10 cellular contexts compared by ENCODE assay signal in the genomic region with DNA sequence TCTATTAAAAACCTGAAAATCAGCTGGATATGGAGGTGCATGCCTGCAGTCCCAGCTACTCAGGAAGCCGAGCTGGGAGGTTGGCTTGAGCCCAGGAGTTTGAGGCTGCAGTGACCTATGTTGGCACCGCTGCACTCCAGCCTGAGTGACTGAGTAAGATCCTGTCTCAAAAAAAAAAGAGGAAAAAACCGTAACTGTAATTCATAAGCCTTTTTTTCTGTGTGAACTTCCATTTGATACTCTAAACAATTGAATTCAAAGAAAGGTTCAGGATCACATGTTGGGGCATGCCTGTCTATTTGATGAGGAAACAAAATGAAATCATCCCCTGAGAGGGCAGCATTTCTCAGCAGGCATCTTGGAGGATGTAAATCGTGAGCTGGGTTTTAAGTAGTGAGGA. TPM values are rescaled to one million over a fixed set of nuclear protein-coding genes. Genes with fewer than 3 reads are reported as not detected.
DNase-seq lines count a peak whose midpoint lies in the region; ATAC-seq, FAIRE-seq and TF ChIP-seq lines count a peak whose summit lies in the region.
"Had no signal": no experiment of that assay in that cellular context is flagged by ENCODE, and none has a peak within 500 bp of the region (broad histone marks: within the 10 kb centered on the region; RNA-seq: fewer than 3 reads in every experiment).

No MANE protein-coding gene starts in this region.

- ATAC-seq in Right ventricle myocardium superior (ENCODE audit: poor library complexity) (no peak), foreskin keratinocyte (peak; percentile 60)

- no peak for FAIRE-seq in GM12892 (lab: Jason Lieb, UNC)

- TF ChIP-seq CTCF in right atrium auricular region (IDR thresholded peaks at IDR 0.05) (no peak), foreskin keratinocyte (conservative IDR thresholded peaks at IDR 0.05) (peak; percentile 37), uterus (IDR thresholded peaks at IDR 0.05) (no peak)

- intact Hi-C loops in Right ventricle myocardium superior (cut with DNase I) (no loop called here), uterus (cut with DNase I; ENCODE audit: low total_unique reads) (no loop called here)

- H3K27ac ChIP-seq in right atrium auricular region = no peak overlapping the region
- H3K27ac ChIP-seq in foreskin keratinocyte = peak overlapping the region; percentile 49
- H3K27ac ChIP-seq in uterus = no peak overlapping the region

- no peak overlapping the region for H3K4me3 ChIP-seq in right atrium auricular region
- H3K4me3 ChIP-seq in adipocyte (ENCODE audit: low read length) = no peak overlapping the region
- H3K4me3 ChIP-seq in uterus = no peak overlapping the region

- DNase-seq in Right ventricle myocardium superior (peak; percentile 62), right atrium auricular region (ENCODE audit: low spot score) (no peak), adipocyte (ENCODE audit: low read depth) (peak; percentile 68), foreskin keratinocyte (peak; percentile 88 to 94), uterus (peak; percentile 20 to 37), HT-29 (ENCODE audit: low spot score) (no peak), GM12892 (ENCODE audit: insufficient read length) (no peak)
- DNase-seq in activated CD4-positive, CD25-positive, alpha-beta regulatory T cell treated with anti-CD3 and anti-CD28 coated beads, Interleukin-2, amount 50 U/mL, for 72 hours = no peak
- DNase-seq: BE2C, foreskin melanocyte had no signal

- TF ChIP-seq POLR2A in uterus (IDR thresholded peaks at IDR 0.05) (no peak), GM12892 (IDR thresholded peaks at IDR 0.05; ENCODE audit: low read depth, low read length) (no peak)

- H3K4me1 ChIP-seq in right atrium auricular region (no peaks in the 10 kb centered on the region), adipocyte (ENCODE audit: control insufficient read depth, insufficient read depth, low read length) (peaks cover 48% of the 10 kb centered on the region), foreskin keratinocyte (peaks cover 77% of the 10 kb centered on the region), uterus (no peaks in the 10 kb centered on the region)
- H3K4me1 ChIP-seq: BE2C had no signal

- H3K36me3 ChIP-seq in right atrium auricular region = no peaks in the 10 kb centered on the region
- no peaks in the 10 kb centered on the region for H3K36me3 ChIP-seq in adipocyte (ENCODE audit: control insufficient read depth, insufficient read depth, low read length, severe bottlenecking)
- H3K36me3 ChIP-seq in uterus = no peaks in the 10 kb centered on the region
- H3K36me3 ChIP-seq: BE2C had no signal

- H3K27me3 ChIP-seq in right atrium auricular region (no peaks in the 10 kb centered on the region), adipocyte (replicated peaks; ENCODE audit: control insufficient read depth, insufficient read depth, low read length) (no peaks in the 10 kb centered on the region), foreskin keratinocyte (no peaks in the 10 kb centered on the region), uterus (no peaks in the 10 kb centered on the region)
- H3K27me3 ChIP-seq: BE2C had no signal

- H3K9me3 ChIP-seq in right atrium auricular region = no peaks in the 10 kb centered on the region
- H3K9me3 ChIP-seq in adipocyte (ENCODE audit: control insufficient read depth, low read length) = no peaks in the 10 kb centered on the region
- H3K9me3 ChIP-seq in uterus = no peaks in the 10 kb centered on the region
- H3K9me3 ChIP-seq: BE2C had no signal

- H3K9ac ChIP-seq in adipocyte (ENCODE audit: low read length) = no peak overlapping the region

RNA-seq across cellular contexts. Expression of gene ITGA2, which starts 38.8 kb away (rescaled TPM):
- total RNA-seq in Right ventricle myocardium superior (0.97 TPM), right atrium auricular region (1 to 10 TPM; 1.5 to 2.3 TPM), foreskin keratinocyte (78.7 and 140 TPM in 2 replicates), uterus (10 to 100 TPM in 1 of 4 donors, 1 to 10 TPM in 3; 1.3 to 22.4 (median 4.5) TPM)
- 9.1 and 14.7 TPM in 2 replicates for polyA plus RNA-seq in foreskin keratinocyte
- 10.6 and 11.6 TPM in 2 replicates for total RNA-seq in HT-29 (2014; rRNA removed; shearing (Covaris generic))
- polyA plus RNA-seq in GM12892 (2012; ENCODE audit: missing spikeins) = not detected

Comparison
In these comparisons a context has a peak if more than half of its experiments do, and no peak if none do; other contexts are left out.
1. DNase-seq: peak in Right ventricle myocardium superior (single experiment), adipocyte (single experiment), foreskin keratinocyte (2 of 2) and uterus (2 of 2); none in right atrium auricular region (single experiment), HT-29 (single experiment), activated CD4-positive, CD25-positive, alpha-beta regulatory T cell treated with anti-CD3 and anti-CD28 coated beads, Interleukin-2, amount 50 U/mL, for 72 hours (single experiment) and GM12892 (single experiment).